Comparison of ENCODE assay signal across 19 cellular contexts in the genomic region with DNA sequence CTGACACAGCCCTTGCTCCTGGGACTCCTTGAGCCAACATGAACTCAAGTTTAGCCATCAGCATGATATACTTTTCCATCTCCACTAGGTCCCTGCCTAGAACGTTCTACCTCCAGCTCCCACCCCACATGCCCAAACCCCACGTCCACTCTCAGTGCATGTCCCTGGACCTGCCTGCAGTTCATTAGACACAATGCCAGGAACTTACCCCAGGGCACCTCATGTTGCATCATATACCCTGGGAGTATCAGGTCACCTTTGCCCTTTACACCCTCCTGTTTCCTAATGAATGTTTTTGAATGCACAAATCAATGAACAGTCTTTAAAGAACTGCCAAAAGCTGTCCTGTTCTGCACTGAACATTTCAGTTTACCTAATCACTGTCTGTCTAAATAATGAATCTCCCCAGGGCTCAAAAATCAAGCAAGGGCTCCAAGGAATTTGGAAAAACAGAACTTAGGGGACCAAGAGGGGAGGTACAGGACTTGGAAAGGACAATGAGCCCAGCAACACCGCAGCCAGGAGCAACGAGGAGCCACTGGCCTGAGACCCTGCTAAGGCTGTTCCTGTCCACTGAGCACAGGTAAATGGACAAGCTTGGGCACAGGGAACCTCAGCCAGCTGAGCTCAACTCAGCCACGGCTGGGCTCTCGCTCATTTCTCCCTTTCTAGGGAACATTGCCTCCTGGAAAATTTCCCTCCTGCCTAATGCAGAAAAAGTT. TPM values are rescaled to one million over a fixed set of nuclear protein-coding genes. Genes with fewer than 3 reads are reported as not detected.
DNase-seq lines count a peak whose midpoint lies in the region; ATAC-seq, FAIRE-seq and TF ChIP-seq lines count a peak whose summit lies in the region.
"Had no signal": no experiment of that assay in that cellular context is flagged by ENCODE, and none has a peak within 500 bp of the region (broad histone marks: within the 10 kb centered on the region; RNA-seq: fewer than 3 reads in every experiment).

No MANE protein-coding gene starts in this region.

- H3K27me3 ChIP-seq in small intestine (ENCODE audit: control insufficient read depth in 2 of 2, insufficient read depth in 2 of 2, low read length in 2 of 2): no peaks in the 10 kb centered on the region

- no peaks in the 10 kb centered on the region for H3K36me3 ChIP-seq in small intestine (ENCODE audit: control insufficient read depth in 2 of 2, insufficient read depth in 2 of 2, low read length in 2 of 2)
- H3K36me3 ChIP-seq: MG63 had no signal

- no peak for ATAC-seq in activated CD8-positive, alpha-beta T cell treated with anti-CD3 and anti-CD28 coated beads, Interleukin-2, amount 10 ng/mL, durations not matched to agents 7 days and 5 days
- ATAC-seq in activated CD8-positive, alpha-beta T cell treated with anti-CD3 and anti-CD28 coated beads for 36 hours: no peak
- ATAC-seq in WTC11: no peak
- ATAC-seq in left lobe of liver: peak; percentile 42

- H3K4me3 Mint-ChIP-seq in activated CD8-positive, alpha-beta T cell treated with anti-CD3 and anti-CD28 coated beads, Interleukin-2, amount 10 ng/mL, durations not matched to agents 7 days and 5 days: no peak overlapping the region
- H3K4me3 Mint-ChIP-seq in activated CD8-positive, alpha-beta T cell treated with anti-CD3 and anti-CD28 coated beads for 36 hours: no peak overlapping the region
- H3K4me3 Mint-ChIP-seq in WTC11: no peak overlapping the region

- no peaks in the 10 kb centered on the region for H3K36me3 Mint-ChIP-seq in activated CD8-positive, alpha-beta T cell treated with anti-CD3 and anti-CD28 coated beads, Interleukin-2, amount 10 ng/mL, durations not matched to agents 7 days and 5 days (ENCODE audit: low read depth)
- no peaks in the 10 kb centered on the region for H3K36me3 Mint-ChIP-seq in activated CD8-positive, alpha-beta T cell treated with anti-CD3 and anti-CD28 coated beads for 36 hours (ENCODE audit: low read depth)
- H3K36me3 Mint-ChIP-seq in WTC11: no peaks in the 10 kb centered on the region

- FAIRE-seq in small intestine (lab: Jason Lieb, UNC): no peak
- FAIRE-seq: HTR-8/SVneo, RCC 7860 had no signal

- 44 to 70% (median 59%) methylated on average over 6 of the region's 6 CpGs for WGBS in small intestine, 3 donors

- CTCF ChIA-PET in activated CD8-positive, alpha-beta T cell treated with anti-CD3 and anti-CD28 coated beads, Interleukin-2, amount 10 ng/mL, durations not matched to agents 7 days and 5 days (lab: Charles Lee): no interaction called here
- CTCF ChIA-PET in activated CD8-positive, alpha-beta T cell treated with anti-CD3 and anti-CD28 coated beads for 36 hours (lab: Charles Lee): interaction anchor here (0.9 kb wide), 1 partner anchor 101 kb away, joined by 5 read pairs; no protein-coding TSS in a partner anchor
- CTCF ChIA-PET in WTC11 (lab: Charles Lee): interaction anchor here (0.6 to 1.9 kb wide), 2 partner anchors 14 to 21 kb away, joined by 3 to 9 read pairs; no protein-coding TSS in a partner anchor

- peak; percentile 18 for DNase-seq in activated CD8-positive, alpha-beta T cell treated with anti-CD3 and anti-CD28 coated beads, Interleukin-2, amount 10 ng/mL, durations not matched to agents 7 days and 5 days
- no peak for DNase-seq in activated CD8-positive, alpha-beta T cell treated with anti-CD3 and anti-CD28 coated beads for 36 hours
- DNase-seq in WTC11 (ENCODE audit: low spot score): no peak
- DNase-seq in left lobe of liver (ENCODE audit: low spot score): peak; percentile 87
- peak; percentile 52 for DNase-seq in small intestine
- DNase-seq in amygdala (lab: John Stamatoyannopoulos, UW): no peak
- no peak for DNase-seq in stimulated activated CD4-positive, alpha-beta T cell treated with anti-CD3 and anti-CD28 coated beads, Interleukin-15, amount 100 ng/mL, for 24 hours
- no peak for DNase-seq in cortex of kidney (lab: John Stamatoyannopoulos, UW)
- DNase-seq: C1 segment of cervical spinal cord, MG63, NCI-H1105 treated with DMSO at 0.1 percent for 48 hours, NCI-H1930, NCI-H2171 treated with DMSO at 0.1 percent for 48 hours, NCI-H510A treated with DMSO at 0.1 percent for 48 hours, SHP77 treated with DMSO at 0.1 percent for 48 hours had no signal

- no peaks in the 10 kb centered on the region for H3K4me1 ChIP-seq in small intestine (ENCODE audit: control insufficient read depth in 2 of 2, insufficient read depth in 1 of 2, low read depth in 1 of 2, low read length in 1 of 2)

- POLR2A ChIA-PET in activated CD8-positive, alpha-beta T cell treated with anti-CD3 and anti-CD28 coated beads, Interleukin-2, amount 10 ng/mL, durations not matched to agents 7 days and 5 days (lab: Charles Lee): no interaction called here
- POLR2A ChIA-PET in activated CD8-positive, alpha-beta T cell treated with anti-CD3 and anti-CD28 coated beads for 36 hours (lab: Charles Lee): no interaction called here
- POLR2A ChIA-PET in WTC11 (lab: Charles Lee): no interaction called here

- H3K4me3 ChIP-seq in small intestine (ENCODE audit: low read depth in 1 of 2, low read length in 2 of 2): no peak overlapping the region
- H3K4me3 ChIP-seq: MG63 had no signal

- H3K27me3 Mint-ChIP-seq in activated CD8-positive, alpha-beta T cell treated with anti-CD3 and anti-CD28 coated beads, Interleukin-2, amount 10 ng/mL, durations not matched to agents 7 days and 5 days (ENCODE audit: low read depth): peaks cover 8% of the 10 kb centered on the region
- peaks cover 2% of the 10 kb centered on the region for H3K27me3 Mint-ChIP-seq in activated CD8-positive, alpha-beta T cell treated with anti-CD3 and anti-CD28 coated beads for 36 hours
- no peaks in the 10 kb centered on the region; the same call in 1 of the 2 replicates for H3K27me3 Mint-ChIP-seq in WTC11 (ENCODE audit: low read depth)

- no peak for TF ChIP-seq CTCF in activated CD8-positive, alpha-beta T cell treated with anti-CD3 and anti-CD28 coated beads for 36 hours (IDR thresholded peaks at IDR 0.05)
- TF ChIP-seq CTCF in WTC11 (IDR thresholded peaks at IDR 0.05): no peak

- no peak overlapping the region for H3K27ac Mint-ChIP-seq in activated CD8-positive, alpha-beta T cell treated with anti-CD3 and anti-CD28 coated beads, Interleukin-2, amount 10 ng/mL, durations not matched to agents 7 days and 5 days
- H3K27ac Mint-ChIP-seq in activated CD8-positive, alpha-beta T cell treated with anti-CD3 and anti-CD28 coated beads for 36 hours: no peak overlapping the region
- no peak overlapping the region for H3K27ac Mint-ChIP-seq in WTC11

- no peaks in the 10 kb centered on the region for H3K9me3 Mint-ChIP-seq in activated CD8-positive, alpha-beta T cell treated with anti-CD3 and anti-CD28 coated beads, Interleukin-2, amount 10 ng/mL, durations not matched to agents 7 days and 5 days (ENCODE audit: insufficient read depth)
- H3K9me3 Mint-ChIP-seq in activated CD8-positive, alpha-beta T cell treated with anti-CD3 and anti-CD28 coated beads for 36 hours: no peaks in the 10 kb centered on the region
- H3K9me3 Mint-ChIP-seq in WTC11: no peaks in the 10 kb centered on the region

- intact Hi-C loops in activated CD8-positive, alpha-beta T cell treated with anti-CD3 and anti-CD28 coated beads for 36 hours (cut with micrococcal nuclease): no loop called here

- H3K9me3 ChIP-seq in small intestine (ENCODE audit: control insufficient read depth, low read depth): no peaks in the 10 kb centered on the region
- H3K9me3 ChIP-seq: MG63 had no signal

- H3K27ac ChIP-seq in small intestine (ENCODE audit: low read depth in 1 of 2, low read length in 1 of 2): no peak overlapping the region
- H3K27ac ChIP-seq: 22Rv1, KMS-11 had no signal

- no peaks in the 10 kb centered on the region for H3K4me1 Mint-ChIP-seq in activated CD8-positive, alpha-beta T cell treated with anti-CD3 and anti-CD28 coated beads, Interleukin-2, amount 10 ng/mL, durations not matched to agents 7 days and 5 days (ENCODE audit: low read depth)
- H3K4me1 Mint-ChIP-seq in activated CD8-positive, alpha-beta T cell treated with anti-CD3 and anti-CD28 coated beads for 36 hours (ENCODE audit: low read depth): no peaks in the 10 kb centered on the region
- H3K4me1 Mint-ChIP-seq in WTC11: peaks cover 14% of the 10 kb centered on the region

TF ChIP-seq in WTC11, 78 proteins besides CTCF, POLR2A, EP300 and RAD21:
- no peak for TF ChIP-seq ZBTB21 (CRISPR knock-in tag; IDR thresholded peaks at IDR 0.05; ENCODE audit: borderline replicate concordance)
- peak; percentile 99 for TF ChIP-seq GABPB1 (CRISPR knock-in tag; IDR thresholded peaks at IDR 0.05)

RNA-seq across cellular contexts. Expression of a gene that starts 7.5 kb away (rescaled TPM):
- total RNA-seq in activated CD8-positive, alpha-beta T cell treated with anti-CD3 and anti-CD28 coated beads, Interleukin-2, amount 10 ng/mL, durations not matched to agents 7 days and 5 days: not detected
- total RNA-seq in activated CD8-positive, alpha-beta T cell treated with anti-CD3 and anti-CD28 coated beads for 36 hours: not detected
- 2.3 to 5.0 TPM (median 4.3 TPM) in 3 replicates for total RNA-seq in WTC11 (2021)
- 928 TPM for total RNA-seq in left lobe of liver
- polyA plus RNA-seq in small intestine: under 1 TPM in 1 of 3 donors, not detected in 2; 0.52 TPM

Comparison
In these comparisons a context has a peak if more than half of its experiments do, and no peak if none do; other contexts are left out.
1. DNase-seq: peak in activated CD8-positive, alpha-beta T cell treated with anti-CD3 and anti-CD28 coated beads, Interleukin-2, amount 10 ng/mL, durations not matched to agents 7 days and 5 days (single experiment), left lobe of liver (single experiment) and small intestine (single experiment); none in activated CD8-positive, alpha-beta T cell treated with anti-CD3 and anti-CD28 coated beads for 36 hours (single experiment), WTC11 (single experiment), amygdala (0 of 56), stimulated activated CD4-positive, alpha-beta T cell treated with anti-CD3 and anti-CD28 coated beads, Interleukin-15, amount 100 ng/mL, for 24 hours (single experiment) and cortex of kidney (single experiment).
2. RNA of a gene that starts 7.5 kb away (total RNA-seq): 928 TPM in left lobe of liver (single experiment); 2.3 to 5.0 TPM in WTC11, not detected in activated CD8-positive, alpha-beta T cell treated with anti-CD3 and anti-CD28 coated beads, Interleukin-2, amount 10 ng/mL, durations not matched to agents 7 days and 5 days and not detected in activated CD8-positive, alpha-beta T cell treated with anti-CD3 and anti-CD28 coated beads for 36 hours; every median in the first group is over 100 times any median in the second.